1 cellular context compared by ENCODE assay signal in genomic region chr6:41182069-41183034, GRCh38.
TF ChIP-seq lines count a peak whose summit lies in the region.

No MANE protein-coding gene starts in this region.

TF ChIP-seq in IMR-90, 13 proteins besides CTCF, POLR2A, EP300 and RAD21:
- TF ChIP-seq FOS (IDR thresholded peaks at IDR 0.05; ENCODE audit: low read depth, low read length): no peak
- no peak for TF ChIP-seq BHLHE40 (IDR thresholded peaks at IDR 0.05; ENCODE audit: low read depth, low read length)
- TF ChIP-seq MAFK (IDR thresholded peaks at IDR 0.05; ENCODE audit: low read depth, low read length): no peak
- no peak for TF ChIP-seq CHD1 (IDR thresholded peaks at IDR 0.05; ENCODE audit: low read depth, low read length)
- no peak for TF ChIP-seq MXI1 (IDR thresholded peaks at IDR 0.05; ENCODE audit: borderline replicate concordance, low read depth, low read length)
- no peak for TF ChIP-seq SMC3 (IDR thresholded peaks at IDR 0.05; ENCODE audit: low read depth, low read length)
- no peak for TF ChIP-seq CEBPB (IDR thresholded peaks at IDR 0.05; ENCODE audit: low read depth, low read length)
- TF ChIP-seq NFE2L2 (IDR thresholded peaks at IDR 0.05; ENCODE audit: low read depth, low read length): no peak
- no peak for TF ChIP-seq RCOR1 (IDR thresholded peaks at IDR 0.05; ENCODE audit: insufficient replicate concordance, low read length)
- no peak for TF ChIP-seq RFX5 (IDR thresholded peaks at IDR 0.05; ENCODE audit: low read depth, low read length)
